In genomic region chr4:119512398-119512797, GRCh38 we compare ENCODE assay signal across 2 cellular contexts.
TF ChIP-seq lines count a peak whose summit lies in the region.

No MANE protein-coding gene starts in this region.

TF ChIP-seq in GM23338, 12 proteins besides CTCF, POLR2A, EP300 and RAD21 (continued from another document):
- TF ChIP-seq REST (IDR thresholded peaks at IDR 0.05; ENCODE audit: unreplicated experiment) = no peak
- TF ChIP-seq EZH2 (IDR thresholded peaks at IDR 0.05; ENCODE audit: low read depth, unreplicated experiment) = no peak
- no peak for TF ChIP-seq EZH2phosphoT487 (IDR thresholded peaks at IDR 0.05; ENCODE audit: unreplicated experiment)

TF ChIP-seq in HepG2, 621 proteins besides CTCF, POLR2A, EP300 and RAD21 (continued from another document):
- TF ChIP-seq ARID4A (CRISPR knock-in tag; IDR thresholded peaks at IDR 0.05; ENCODE audit: borderline replicate concordance) (no peak), TGIF2 (CRISPR knock-in tag; IDR thresholded peaks at IDR 0.05) (no peak), NPAS2 (CRISPR knock-in tag; IDR thresholded peaks at IDR 0.05; ENCODE audit: borderline replicate concordance) (no peak), HNRNPK (IDR thresholded peaks at IDR 0.05; ENCODE audit: low read depth, low read length, poor library complexity, severe bottlenecking) (no peak), ZNF547 (CRISPR knock-in tag; IDR thresholded peaks at IDR 0.05) (no peak), MIER2 (CRISPR knock-in tag; IDR thresholded peaks at IDR 0.05) (no peak), GFI1 (CRISPR knock-in tag; IDR thresholded peaks at IDR 0.05; ENCODE audit: borderline replicate concordance) (no peak), MBNL3 (CRISPR knock-in tag; conservative IDR thresholded peaks at IDR 0.05) (no peak), KMT2B (CRISPR knock-in tag; IDR thresholded peaks at IDR 0.05) (no peak), HIVEP1 (CRISPR knock-in tag; IDR thresholded peaks at IDR 0.05) (no peak)
TF ChIP-seq in HepG2: peak in this region for 0.
